In the genomic region with DNA sequence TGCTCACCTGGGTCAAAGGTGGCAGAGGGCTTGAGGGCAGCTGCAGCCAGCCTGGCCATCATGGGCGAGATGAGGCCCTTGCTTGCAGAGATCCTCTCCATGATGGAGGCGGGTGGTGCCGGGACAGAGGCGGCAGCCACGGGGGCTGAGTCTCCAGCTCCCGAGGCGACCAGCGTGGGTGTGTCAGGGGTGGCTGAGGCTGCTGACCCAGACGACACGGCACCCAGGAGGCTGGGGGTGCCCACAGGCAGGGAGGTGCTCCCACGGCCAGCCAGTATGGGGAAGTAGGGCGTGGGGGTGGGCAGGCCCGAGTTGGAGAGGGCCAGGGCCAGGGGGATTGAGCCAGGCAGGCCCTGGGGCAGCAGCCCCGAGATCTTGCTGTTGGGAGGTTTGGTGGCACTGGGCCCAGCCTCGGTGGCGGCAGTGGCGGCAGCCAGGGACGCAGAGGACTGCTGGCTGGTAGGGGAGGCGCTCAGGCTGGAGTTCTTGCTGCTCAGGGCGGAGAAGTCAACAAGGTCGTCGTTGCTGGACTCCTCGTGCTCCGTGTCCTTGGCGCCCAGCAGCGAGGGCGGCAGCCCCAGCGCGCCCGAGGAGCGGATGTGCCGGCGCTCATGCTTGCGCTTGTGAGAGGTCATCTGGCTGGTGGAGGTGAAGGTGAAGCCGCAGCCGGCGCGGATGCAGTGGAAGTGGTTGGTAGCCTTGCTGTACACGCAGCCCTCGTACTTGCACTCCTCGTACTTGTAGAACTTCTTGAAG, we compare ENCODE assay signal across 18 cellular contexts.
"Had no signal": no experiment of that assay in that cellular context is flagged by ENCODE, and none has a peak within 500 bp of the region (broad histone marks: within the 10 kb centered on the region; RNA-seq: fewer than 3 reads in every experiment).

No MANE protein-coding gene starts in this region.

- H3K27ac ChIP-seq: brain microvascular endothelial cell, coronary artery, ovary had no signal

- H3K36me3 ChIP-seq: brain microvascular endothelial cell, ovary had no signal

- DNase-seq: activated CD4-positive, alpha-beta T cell treated with anti-CD3 and anti-CD28 coated beads, Interleukin-2, amount 10 ng/mL, durations not matched to agents 24 days and 14 days; activated CD8-positive, alpha-beta T cell treated with anti-CD3 and anti-CD28 coated beads for 36 hours; activated naive CD4-positive, alpha-beta T cell treated with anti-CD3 and anti-CD28 coated beads for 36 hours; activated T-cell treated with anti-CD3 and anti-CD28 coated beads, Interleukin-2, amount 50 U/mL, for 24 hours; anterior cingulate cortex; brain microvascular endothelial cell; heart right ventricle; mesenchymal stem cell; mucosa of descending colon; naive thymus-derived CD4-positive, alpha-beta T cell; ovary; retina; stimulated activated CD4-positive, alpha-beta T cell treated with anti-CD3 and anti-CD28 coated beads, Interleukin-12 subunit alpha, Interleukin-12 subunit beta, amount 100 ng/mL, for 4 hours; stimulated activated CD4-positive, alpha-beta T cell treated with anti-CD3 and anti-CD28 coated beads, Interleukin-1b, Interleukin-23, amount 100 ng/mL, for 48 hours; stimulated activated CD8-positive, alpha-beta memory T cell treated with anti-CD3 and anti-CD28 coated beads, Interleukin-4, amount 100 ng/mL, for 48 hours; stimulated activated naive CD4-positive, alpha-beta T cell treated with Interleukin-2 at 50 U/mL for 16 hours; trophoblast cell had no signal

- ATAC-seq: activated CD8-positive, alpha-beta T cell treated with anti-CD3 and anti-CD28 coated beads for 36 hours; mucosa of descending colon; naive thymus-derived CD4-positive, alpha-beta T cell had no signal

- H3K4me3 ChIP-seq: coronary artery, heart right ventricle, mucosa of descending colon, ovary had no signal

- H3K27me3 ChIP-seq: heart right ventricle, ovary had no signal

- H3K9me3 ChIP-seq: heart right ventricle, mucosa of descending colon, ovary had no signal
